ENCODE assay signal across 10 cellular contexts in genomic region chr18:74457043-74457742, GRCh38. TPM values are rescaled to one million over a fixed set of nuclear protein-coding genes. Genes with fewer than 3 reads are reported as not detected.
DNase-seq lines count a peak whose midpoint lies in the region; ATAC-seq and TF ChIP-seq lines count a peak whose summit lies in the region.
"Had no signal": no experiment of that assay in that cellular context is flagged by ENCODE, and none has a peak within 500 bp of the region (broad histone marks: within the 10 kb centered on the region; RNA-seq: fewer than 3 reads in every experiment).

DIPK1C (minus strand) TSS chr18:74457308; CDS start chr18:74457259, 49 bp downstream.

- H3K36me3 Mint-ChIP-seq in Caco-2 (ENCODE audit: insufficient read depth, unreplicated experiment): no peaks in the 10 kb centered on the region
- H3K36me3 Mint-ChIP-seq in WTC11: no peaks in the 10 kb centered on the region

- DNase-seq in Caco-2: no peak
- peak; percentile 40 for DNase-seq in WTC11 (ENCODE audit: low spot score)
- peak; percentile 57 for DNase-seq in left ventricle myocardium inferior
- DNase-seq in posterior cingulate gyrus: peak; percentile 51 to 95 (median 66)
- no peak for DNase-seq in mucosa of gallbladder (ENCODE audit: low spot score)
- no peak for DNase-seq in NCI-H1930 (lab: John Stamatoyannopoulos, UW)

- H3K4me1 Mint-ChIP-seq in Caco-2 (ENCODE audit: low read depth, unreplicated experiment): no peaks in the 10 kb centered on the region
- H3K4me1 Mint-ChIP-seq in WTC11: peaks cover 3% of the 10 kb centered on the region

- intact Hi-C loops in Caco-2 (cut with micrococcal nuclease; ENCODE audit: unreplicated experiment): loop anchor here (10.0 kb wide), 1 partner anchor 62 kb away; no protein-coding TSS in a partner anchor
- intact Hi-C loops in left ventricle myocardium inferior (cut with micrococcal nuclease): no loop called here
- intact Hi-C loops in posterior cingulate gyrus (cut with DNase I): loop anchor here (2.0 kb wide), 1 partner anchor 96 kb away; no protein-coding TSS in a partner anchor

- H3K27me3 ChIP-seq in Caco-2 (replicated peaks; ENCODE audit: control insufficient read depth, insufficient read depth, low read length) (no peaks in the 10 kb centered on the region), left ventricle myocardium inferior (ENCODE audit: low read depth) (peaks cover 23% of the 10 kb centered on the region)

- ATAC-seq in WTC11: peak; percentile 19
- no peak for ATAC-seq in GM18907 (IDR thresholded peaks at IDR 0.05; ENCODE audit: unreplicated experiment)
- no peak for ATAC-seq in GM21515 (IDR thresholded peaks at IDR 0.05; ENCODE audit: unreplicated experiment)
- ATAC-seq: K562 had no signal

- TF ChIP-seq CTCF in Caco-2 (IDR thresholded peaks at IDR 0.05; ENCODE audit: insufficient read depth in 1 of 2, low read depth in 1 of 2, low read length in 1 of 2, severe bottlenecking in 1 of 2, unreplicated experiment in 1 of 2) (no peak), WTC11 (IDR thresholded peaks at IDR 0.05) (no peak), left ventricle myocardium inferior (IDR thresholded peaks at IDR 0.05; ENCODE audit: borderline replicate concordance) (no peak)

- no TSS peak for BruUV-seq in Caco-2 (replicated peaks; lab: Mats Ljungman, UMichigan)

- H3K9me3 Mint-ChIP-seq in Caco-2 (ENCODE audit: unreplicated experiment) (no peaks in the 10 kb centered on the region), WTC11 (peaks cover 3% of the 10 kb centered on the region; the same call in 1 of the 2 replicates)

- CTCF ChIA-PET in Caco-2 (lab: Charles Lee): no interaction called here
- CTCF ChIA-PET in WTC11 (lab: Charles Lee): interaction anchor here (1.1 to 4.7 kb wide), 3 partner anchors 36 to 225 kb away, joined by 3 to 27 read pairs (median 4); no protein-coding TSS in a partner anchor

- peaks cover 12% of the 10 kb centered on the region for H3K27me3 Mint-ChIP-seq in Caco-2 (ENCODE audit: insufficient read depth, unreplicated experiment)
- peaks cover 61% of the 10 kb centered on the region for H3K27me3 Mint-ChIP-seq in WTC11 (ENCODE audit: low read depth)

- H3K27ac ChIP-seq in left ventricle myocardium inferior (replicated peaks): peak within 1 kb of the TSS; percentile 94
- H3K27ac ChIP-seq: VCaP had no signal

- H3K27ac Mint-ChIP-seq in Caco-2 (ENCODE audit: unreplicated experiment) (no peak within 1 kb of the TSS), WTC11 (no peak within 1 kb of the TSS)

- H3K4me3 Mint-ChIP-seq in Caco-2 (ENCODE audit: unreplicated experiment) (peak within 1 kb of the TSS; percentile 79), WTC11 (peak within 1 kb of the TSS; percentile 83)

- H3K4me1 ChIP-seq in Caco-2 (no peaks in the 10 kb centered on the region), left ventricle myocardium inferior (peaks cover 77% of the 10 kb centered on the region)

- H3K4me3 ChIP-seq in Caco-2 (ENCODE audit: low read depth, low read length) (peak within 1 kb of the TSS; percentile 26), left ventricle myocardium inferior (peak within 1 kb of the TSS; percentile 82)
- H3K4me3 ChIP-seq: K562 had no signal

- POLR2A ChIA-PET in Caco-2 (lab: Charles Lee): no interaction called here
- POLR2A ChIA-PET in WTC11 (lab: Charles Lee): no interaction called here

- H3K9me3 ChIP-seq in Caco-2 (no peaks in the 10 kb centered on the region), left ventricle myocardium inferior (replicated peaks) (no peaks in the 10 kb centered on the region)

- H3K36me3 ChIP-seq in Caco-2 (ENCODE audit: control insufficient read depth, insufficient read depth, low read length): no peaks in the 10 kb centered on the region
- no peaks in the 10 kb centered on the region for H3K36me3 ChIP-seq in left ventricle myocardium inferior

TF ChIP-seq in WTC11, 78 proteins besides CTCF, POLR2A, EP300 and RAD21 (continues in another document):
- TF ChIP-seq, protein P1, sequence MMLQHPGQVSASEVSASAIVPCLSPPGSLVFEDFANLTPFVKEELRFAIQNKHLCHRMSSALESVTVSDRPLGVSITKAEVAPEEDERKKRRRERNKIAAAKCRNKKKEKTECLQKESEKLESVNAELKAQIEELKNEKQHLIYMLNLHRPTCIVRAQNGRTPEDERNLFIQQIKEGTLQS (CRISPR knock-in tag; conservative IDR thresholded peaks at IDR 0.05): no peak
- TF ChIP-seq FOXK1 (CRISPR knock-in tag; IDR thresholded peaks at IDR 0.05) (no peak), ATF6 (CRISPR knock-in tag; IDR thresholded peaks at IDR 0.05) (no peak), ZNF532 (CRISPR knock-in tag; IDR thresholded peaks at IDR 0.05; ENCODE audit: borderline replicate concordance) (no peak), CREB1 (CRISPR knock-in tag; IDR thresholded peaks at IDR 0.05) (no peak), GRHL2 (CRISPR knock-in tag; IDR thresholded peaks at IDR 0.05; ENCODE audit: insufficient replicate concordance, severe bottlenecking) (no peak), FOXP4 (CRISPR knock-in tag; IDR thresholded peaks at IDR 0.05) (no peak), FOXP1 (CRISPR knock-in tag; IDR thresholded peaks at IDR 0.05; ENCODE audit: borderline replicate concordance) (no peak), RELA (CRISPR knock-in tag; IDR thresholded peaks at IDR 0.05; ENCODE audit: borderline replicate concordance) (no peak)
- TF ChIP-seq, protein P2, sequence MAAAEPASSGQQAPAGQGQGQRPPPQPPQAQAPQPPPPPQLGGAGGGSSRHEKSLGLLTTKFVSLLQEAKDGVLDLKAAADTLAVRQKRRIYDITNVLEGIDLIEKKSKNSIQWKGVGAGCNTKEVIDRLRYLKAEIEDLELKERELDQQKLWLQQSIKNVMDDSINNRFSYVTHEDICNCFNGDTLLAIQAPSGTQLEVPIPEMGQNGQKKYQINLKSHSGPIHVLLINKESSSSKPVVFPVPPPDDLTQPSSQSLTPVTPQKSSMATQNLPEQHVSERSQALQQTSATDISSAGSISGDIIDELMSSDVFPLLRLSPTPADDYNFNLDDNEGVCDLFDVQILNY (CRISPR knock-in tag; IDR thresholded peaks at IDR 0.05): no peak

RNA-seq across cellular contexts. Expression of gene DIPK1C, which starts in this region (rescaled TPM):
- not detected in 2 replicates for total RNA-seq in Caco-2 (2022)
- total RNA-seq in WTC11 (2021): not detected in 3 replicates
- total RNA-seq in left ventricle myocardium inferior: 6.4 TPM
- 0.14 TPM for total RNA-seq in mucosa of gallbladder

Comparison
In these comparisons a context has a peak if more than half of its experiments do, and no peak if none do; other contexts are left out.
1. Peak in DNase-seq and ATAC-seq in WTC11; RNA of the gene not detected or under 1 TPM.
2. DNase-seq: peak in left ventricle myocardium inferior (single experiment) and posterior cingulate gyrus (10 of 10); none in Caco-2 (0 of 2), mucosa of gallbladder (single experiment) and NCI-H1930 (0 of 2).